Comparison of ENCODE assay signal across 8 cellular contexts in the genomic region with DNA sequence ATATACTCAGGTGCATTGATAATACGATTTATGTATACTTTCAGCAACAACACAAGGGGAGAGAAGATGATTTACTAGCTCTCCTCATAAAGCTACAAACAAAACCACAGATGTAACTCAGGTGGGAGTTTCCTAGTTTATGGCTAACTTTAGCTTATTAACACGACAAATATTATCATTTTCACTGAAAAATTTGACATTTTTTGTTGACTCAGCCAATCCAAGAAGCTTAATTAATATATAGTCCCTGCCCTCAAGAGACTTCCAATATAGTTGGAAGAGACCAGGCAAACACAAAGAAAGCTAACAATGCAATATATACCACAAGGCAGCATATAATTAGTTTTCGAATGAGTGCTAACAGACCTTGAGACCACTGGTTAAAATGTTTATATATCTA. TPM values are rescaled to one million over a fixed set of nuclear protein-coding genes. Genes with fewer than 3 reads are reported as not detected.
DNase-seq lines count a peak whose midpoint lies in the region; ATAC-seq and TF ChIP-seq lines count a peak whose summit lies in the region.

No MANE protein-coding gene starts in this region.

- H3K9ac ChIP-seq in HUES64 (ENCODE audit: low read depth, low read length) (peak overlapping the region; percentile 97), mammary epithelial cell (ENCODE audit: insufficient read depth, low read length) (peak overlapping the region; percentile 97), mucosa of stomach (ENCODE audit: low read length) (no peak overlapping the region)

- no TSS peak for BruUV-seq in mammary epithelial cell (replicated peaks; lab: Mats Ljungman, UMichigan)

- POLR2A ChIA-PET in AG04450 (lab: Yijun Ruan, JAX), result interaction anchor here (0.9 to 1.2 kb wide), 2 partner anchors 322 to 329 kb away, joined by 3 to 5 read pairs; no protein-coding TSS in a partner anchor

- dilution Hi-C loops in mammary epithelial cell (cut with HindIII; ENCODE audit: low sequenced_read_pairs), result no loop called here

- H3K4me3 ChIP-seq in AG04450 (ENCODE audit: low read depth, low read length) (peak overlapping the region; percentile 97), HUES64 (ENCODE audit: low read length) (peak overlapping the region; percentile 99), mammary epithelial cell (replicated peaks in 1 of 3; ENCODE audit: insufficient read depth in 1 of 3, low read depth in 2 of 3, low read length in 3 of 3) (peak overlapping the region; percentile 79 to 99 (median 98)), mucosa of stomach (ENCODE audit: low read length) (peak overlapping the region; percentile 70)

- H3K79me2 ChIP-seq in mammary epithelial cell (ENCODE audit: insufficient read depth, low read length), result peaks cover 47% of the 10 kb centered on the region

- H3K4me1 ChIP-seq in HUES64 (ENCODE audit: insufficient read depth, low read length) (no peaks in the 10 kb centered on the region), mammary epithelial cell (ENCODE audit: insufficient read depth, low read length) (peaks cover 9% of the 10 kb centered on the region), mucosa of stomach (ENCODE audit: control insufficient read depth, insufficient read depth, low read length) (no peaks in the 10 kb centered on the region)

- DNase-seq in AG04450 (ENCODE audit: low read depth, low spot score) (no peak), mammary epithelial cell (no peak), activated gamma-delta T cell (lab: John Stamatoyannopoulos, UW) (no peak), HuH-7.5 (ENCODE audit: low spot score) (no peak), NCI-H1105 (lab: John Stamatoyannopoulos, UW) (no peak)

- intact Hi-C loops in mammary epithelial cell (cut with micrococcal nuclease), result loop anchor here (1.0 to 5.0 kb wide), 4 partner anchors 40 to 327 kb away; partner anchors contain the start of genes CYP20A1, ICA1L and NBEAL1

- H3K4me2 ChIP-seq in mammary epithelial cell (ENCODE audit: insufficient read depth, low read depth, low read length), result peak overlapping the region; percentile 92

- in situ Hi-C loops in mammary epithelial cell (cut with MboI; ENCODE audit: low sequenced_read_pairs in 2 of 2), result no loop called here

- no peak overlapping the region for H2AFZ ChIP-seq in mammary epithelial cell (ENCODE audit: low read depth, low read length)

- H3K9me3 ChIP-seq in AG04450 (ENCODE audit: control insufficient read depth, insufficient read depth, low read length) (no peaks in the 10 kb centered on the region), HUES64 (ENCODE audit: insufficient read depth, low read depth, low read length) (no peaks in the 10 kb centered on the region), mammary epithelial cell (replicated peaks; ENCODE audit: insufficient read depth, low read length) (no peaks in the 10 kb centered on the region), mucosa of stomach (ENCODE audit: control insufficient read depth, low read length) (no peaks in the 10 kb centered on the region)

- TF ChIP-seq CTCF in AG04450 (IDR thresholded peaks at IDR 0.05; ENCODE audit: low read depth, low read length) (no peak), mammary epithelial cell (conservative IDR thresholded peaks at IDR 0.05 in 1 of 2, IDR thresholded peaks at IDR 0.05 in 1 of 2; ENCODE audit: extremely low read depth in 1 of 2, insufficient read depth in 1 of 2, low read depth in 1 of 2, low read length in 2 of 2) (no peak)

- no peaks in the 10 kb centered on the region for H4K20me1 ChIP-seq in mammary epithelial cell (ENCODE audit: insufficient read depth, low read length)

- H3K27ac ChIP-seq in AG04450 (ENCODE audit: low read depth, low read length), result no peak overlapping the region
- H3K27ac ChIP-seq in HUES64 (ENCODE audit: low read depth, low read length), result no peak overlapping the region
- H3K27ac ChIP-seq in mammary epithelial cell (ENCODE audit: insufficient read depth, low read depth, low read length), result peak overlapping the region; percentile 78

- CTCF ChIA-PET in AG04450 (lab: Charles Lee), result interaction anchor here (0.6 to 1.4 kb wide), 3 partner anchors 322 to 341 kb away, joined by 3 to 4 read pairs (median 3); no protein-coding TSS in a partner anchor
- CTCF ChIA-PET in mammary epithelial cell (lab: Charles Lee; ENCODE audit: low non-redundant PET), result no interaction called here

- H3K36me3 ChIP-seq in HUES64 (ENCODE audit: insufficient read depth, low read length) (peaks cover 27% of the 10 kb centered on the region), mammary epithelial cell (ENCODE audit: insufficient read depth, low read length) (peaks cover 6% of the 10 kb centered on the region), mucosa of stomach (ENCODE audit: control insufficient read depth, insufficient read depth, low read length) (no peaks in the 10 kb centered on the region)

- 0% methylated on average over 1 of the region's 3 CpGs for WGBS in HUES64
- WGBS in mammary epithelial cell (ENCODE audit: low coverage, missing lambda C conversion rate), result 0% methylated on average over 3 of the region's 3 CpGs

- no peak for ATAC-seq in HG03135 (IDR thresholded peaks at IDR 0.05; ENCODE audit: unreplicated experiment)

- H3K27me3 ChIP-seq in AG04450 (ENCODE audit: control insufficient read depth, insufficient read depth, low read length) (no peaks in the 10 kb centered on the region), HUES64 (ENCODE audit: insufficient read depth, low read length) (no peaks in the 10 kb centered on the region), mammary epithelial cell (ENCODE audit: insufficient read depth, low read length) (no peaks in the 10 kb centered on the region), mucosa of stomach (ENCODE audit: control insufficient read depth, insufficient read depth, low read length) (no peaks in the 10 kb centered on the region)

RNA-seq across cellular contexts. Expression of gene WDR12, which starts 0.8 kb away (rescaled TPM):
- polyA plus RNA-seq in AG04450 (2011; rRNA removed) (30.6 and 51.9 TPM in 2 replicates), mammary epithelial cell (33.1 TPM)
- polyA minus RNA-seq in AG04450 (2011; rRNA and poly(A)+ RNA removed), result 6.9 and 17.1 TPM in 2 replicates
- polyA plus RNA-seq in HUES64 (2013, experiment 1 of 2), result 86.7 TPM
- 110 TPM for polyA plus RNA-seq in HUES64 (2013, experiment 2 of 2)
- total RNA-seq in mammary epithelial cell, result 10 to 100 TPM; 31.2 to 86.9 TPM
- 12.9 TPM for polyA minus RNA-seq in mammary epithelial cell

RNA-seq across cellular contexts. Expression of gene CARF, which starts 1.4 kb away (rescaled TPM):
- polyA plus RNA-seq in AG04450 (2011; rRNA removed) (6.2 and 7.5 TPM in 2 replicates), mammary epithelial cell (3.3 TPM)
- 4.1 and 6.0 TPM in 2 replicates for polyA minus RNA-seq in AG04450 (2011; rRNA and poly(A)+ RNA removed)
- 2.6 TPM for polyA plus RNA-seq in HUES64 (2013, experiment 1 of 2)
- 3.6 TPM for polyA plus RNA-seq in HUES64 (2013, experiment 2 of 2)
- total RNA-seq in mammary epithelial cell, result 10 to 100 TPM in 1 of 2 donors, 1 to 10 TPM in 1; 6.5 to 13.0 TPM
- polyA minus RNA-seq in mammary epithelial cell, result 7.9 TPM

RNA-seq across cellular contexts. Expression of gene ICA1L, which starts 39.1 kb away (rescaled TPM):
- polyA plus RNA-seq in AG04450 (2011; rRNA removed), result 2.8 and 3.3 TPM in 2 replicates
- 2.6 and 3.0 TPM in 2 replicates for polyA minus RNA-seq in AG04450 (2011; rRNA and poly(A)+ RNA removed)
- polyA plus RNA-seq in HUES64 (2013, experiment 1 of 2), result 1.00 TPM
- 1.7 TPM for polyA plus RNA-seq in HUES64 (2013, experiment 2 of 2)
- 10 to 100 TPM in 1 of 2 donors, 1 to 10 TPM in 1; 8.7 to 10.5 TPM for total RNA-seq in mammary epithelial cell
- 1.3 TPM for polyA plus RNA-seq in mammary epithelial cell
- polyA minus RNA-seq in mammary epithelial cell, result 4.3 TPM
